Comparison of ENCODE assay signal across 8 cellular contexts in the genomic region with DNA sequence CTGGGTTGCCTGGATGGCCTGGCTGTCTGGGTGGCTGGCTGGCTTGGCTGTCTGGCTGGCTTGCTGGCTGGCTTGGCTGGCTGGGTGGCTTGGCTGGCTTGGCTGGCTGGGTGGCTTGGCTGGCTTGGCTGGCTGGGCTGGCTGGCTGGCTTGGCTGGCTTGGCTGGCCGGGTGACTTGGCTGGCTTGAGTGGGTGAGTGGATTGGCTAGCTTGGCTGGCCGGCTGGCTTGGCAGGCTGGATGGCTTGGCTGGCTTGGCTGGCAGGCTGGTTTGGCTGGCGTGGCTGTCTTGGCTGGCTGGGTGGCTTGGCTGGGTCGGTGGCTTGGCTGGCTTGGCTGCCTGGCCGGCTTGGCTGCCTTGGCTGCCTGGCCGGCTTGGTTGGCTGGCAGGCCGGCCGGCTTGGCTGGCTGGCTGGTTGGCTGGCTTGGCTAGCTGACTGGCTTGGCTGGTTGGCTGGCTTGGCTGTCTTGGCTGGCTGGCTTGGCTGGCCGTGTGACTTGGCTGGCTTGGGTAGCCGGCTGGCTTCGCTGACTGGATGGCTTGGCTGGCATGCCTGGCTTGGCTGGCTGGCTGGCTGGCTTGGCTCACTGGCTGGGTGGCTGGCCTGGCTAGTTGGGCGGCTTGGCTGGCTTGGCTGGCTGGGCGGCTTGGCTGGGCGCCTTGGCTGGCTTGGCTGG.
A peak's percentile ranks its signal among the peaks of the same experiment; 100 is the strongest.
DNase-seq lines count a peak whose midpoint lies in the region; ATAC-seq, FAIRE-seq and TF ChIP-seq lines count a peak whose summit lies in the region.
"Not testable (repeated sequence)": the region's sequence is repeated elsewhere in the genome, so short reads cannot be mapped to it uniquely, and the experiment has no call there.

No MANE protein-coding gene starts in this region.

- H4K8ac ChIP-seq in H1 (ENCODE audit: extremely low read depth, insufficient read depth, low read length): peak overlapping the region; percentile 89

- H3K4me3 ChIP-seq in MM.1S (ENCODE audit: low read length); H1 (ENCODE audit: extremely low read depth in 1 of 4, insufficient read depth in 2 of 4, low read depth in 3 of 4, low read length in 4 of 4); left lung; psoas muscle: not testable (repeated sequence)

- H4K91ac ChIP-seq in H1 (replicated peaks; ENCODE audit: insufficient read length, low read length): not testable (repeated sequence)

- not testable (repeated sequence) for H3K4ac ChIP-seq in H1 (replicated peaks; ENCODE audit: insufficient read length, low read depth, low read length)

- H2AFZ ChIP-seq in MM.1S (ENCODE audit: low read length); H1 (ENCODE audit: low read length): not testable (repeated sequence)

- H3K18ac ChIP-seq in H1 (ENCODE audit: extremely low read depth, low read length): not testable (repeated sequence)

- not testable (repeated sequence) for H3K9me3 Mint-ChIP-seq in activated naive CD4-positive, alpha-beta T cell treated with anti-CD3 and anti-CD28 coated beads for 36 hours; stimulated activated effector memory CD8-positive, alpha-beta T cell treated with anti-CD3 and anti-CD28 coated beads, Interleukin-12 subunit alpha, Interleukin-12 subunit beta, amount 100 ng/mL, for 72 hours

- H3K79me1 ChIP-seq in H1 (ENCODE audit: low read depth, low read length): not testable (repeated sequence)

- H3K14ac ChIP-seq in H1 (ENCODE audit: insufficient read length): not testable (repeated sequence)

- H3K23me2 ChIP-seq in H1 (ENCODE audit: low read depth, low read length): not testable (repeated sequence)

- H2AK5ac ChIP-seq in H1 (ENCODE audit: low read depth, low read length): not testable (repeated sequence)

- H3K9ac ChIP-seq in MM.1S (ENCODE audit: low read length); H1 (replicated peaks in 1 of 4; ENCODE audit: extremely low read depth in 1 of 4, low read depth in 3 of 4, low read length in 3 of 4): not testable (repeated sequence)

- not testable (repeated sequence) for H4K5ac ChIP-seq in H1 (ENCODE audit: insufficient read length, low read depth, low read length)

- 85% methylated on average over 14 of the region's 14 CpGs; no CpG with 5 or more reads in 1 of the 2 experiments for WGBS in H1 (ENCODE audit: extremely low coverage in 1 of 2, insufficient coverage in 1 of 2, insufficient read length in 1 of 2, insufficient replicate concordance in 2 of 2, low coverage in 1 of 2, low lambda C conversion rate in 2 of 2, missing lambda C conversion rate in 1 of 2), 2 experiments
- 47 to 66% (median 50%) methylated on average over 14 of the region's 14 CpGs for WGBS in psoas muscle, 3 donors

- H3K4me1 Mint-ChIP-seq in activated naive CD4-positive, alpha-beta T cell treated with anti-CD3 and anti-CD28 coated beads for 36 hours (ENCODE audit: low read depth); stimulated activated effector memory CD8-positive, alpha-beta T cell treated with anti-CD3 and anti-CD28 coated beads, Interleukin-12 subunit alpha, Interleukin-12 subunit beta, amount 100 ng/mL, for 72 hours: not testable (repeated sequence)

- not testable (repeated sequence) for H3K4me3 Mint-ChIP-seq in activated naive CD4-positive, alpha-beta T cell treated with anti-CD3 and anti-CD28 coated beads for 36 hours; stimulated activated effector memory CD8-positive, alpha-beta T cell treated with anti-CD3 and anti-CD28 coated beads, Interleukin-12 subunit alpha, Interleukin-12 subunit beta, amount 100 ng/mL, for 72 hours

- H3K4me2 ChIP-seq in MM.1S (ENCODE audit: low read depth, low read length); H1 (ENCODE audit: insufficient read depth in 1 of 2, low read depth in 2 of 2, low read length in 2 of 2): not testable (repeated sequence)

- not testable (repeated sequence) for TF ChIP-seq RAD21 in H1 (IDR thresholded peaks at IDR 0.05 in 1 of 2, conservative IDR thresholded peaks at IDR 0.05 in 1 of 2; ENCODE audit: low read depth in 2 of 2, low read length in 2 of 2)

- H3K27me3 Mint-ChIP-seq in activated naive CD4-positive, alpha-beta T cell treated with anti-CD3 and anti-CD28 coated beads for 36 hours (ENCODE audit: low read depth): not testable (repeated sequence)

- H2BK15ac ChIP-seq in H1 (ENCODE audit: low read length): not testable (repeated sequence)

- not testable (repeated sequence) for H3K4me1 ChIP-seq in MM.1S (ENCODE audit: low read length); H1 (replicated peaks in 1 of 4; ENCODE audit: control insufficient read depth in 3 of 4, insufficient read depth in 4 of 4, low read length in 3 of 4); left lung; psoas muscle

- intact Hi-C loops in activated naive CD4-positive, alpha-beta T cell treated with anti-CD3 and anti-CD28 coated beads for 36 hours (cut with micrococcal nuclease); left lung (cut with DNase I); psoas muscle (cut with DNase I): not testable (repeated sequence)

- H3K36me3 Mint-ChIP-seq in activated naive CD4-positive, alpha-beta T cell treated with anti-CD3 and anti-CD28 coated beads for 36 hours (ENCODE audit: low read depth); stimulated activated effector memory CD8-positive, alpha-beta T cell treated with anti-CD3 and anti-CD28 coated beads, Interleukin-12 subunit alpha, Interleukin-12 subunit beta, amount 100 ng/mL, for 72 hours: not testable (repeated sequence)

- H3K9me3 ChIP-seq in MM.1S (replicated peaks; ENCODE audit: insufficient read depth, low read length); left lung; psoas muscle: not testable (repeated sequence)
- H3K9me3 ChIP-seq in H1 (ENCODE audit: insufficient read depth in 2 of 2, low read depth in 1 of 2, low read length in 1 of 2): peaks cover 0 to 24% of the 10 kb centered on the region in 2 experiments; a peak in 1 of 4 replicates

- TF ChIP-seq CTCF in MM.1S (IDR thresholded peaks at IDR 0.05; ENCODE audit: low read length); H1 (IDR thresholded peaks at IDR 0.05; ENCODE audit: control extremely low read depth in 1 of 3, insufficient read depth in 1 of 3, low read depth in 1 of 3, low read length in 3 of 3); left lung (IDR thresholded peaks at IDR 0.05); psoas muscle (IDR thresholded peaks at IDR 0.05): not testable (repeated sequence)

- H3K56ac ChIP-seq in H1 (replicated peaks; ENCODE audit: insufficient read length, low read depth, low read length): not testable (repeated sequence)

- H4K20me1 ChIP-seq in MM.1S (ENCODE audit: insufficient read depth, low read length); H1 (replicated peaks in 1 of 2; ENCODE audit: control insufficient read depth in 1 of 2, insufficient read depth in 2 of 2, low read length in 2 of 2): not testable (repeated sequence)

- H3F3A ChIP-seq in MM.1S (ENCODE audit: insufficient read depth, low read length): not testable (repeated sequence)

- H2BK12ac ChIP-seq in H1 (ENCODE audit: low read depth, low read length): not testable (repeated sequence)

- not testable (repeated sequence) for H3K23ac ChIP-seq in H1 (ENCODE audit: insufficient read length)

- DNase-seq in Caki2 (ENCODE audit: low read depth) (peak; percentile 17), MM.1S (peak; percentile 6), H1 (ENCODE audit: low read depth in 1 of 2, low spot score in 2 of 2) (peak in 1 of 2 experiments; percentile 82), left lung (peak; percentile 73 to 95), psoas muscle (peak; percentile 61 to 85)
- DNase-seq in activated CD4-positive, alpha-beta T cell treated with anti-CD3 and anti-CD28 coated beads, Interleukin-2, amount 50 U/mL, for 24 hours (ENCODE audit: low read depth in 1 of 2, low spot score in 1 of 2): peak; percentile 24 to 31
- DNase-seq in activated naive CD4-positive, alpha-beta T cell treated with anti-CD3 and anti-CD28 coated beads for 36 hours: peak; percentile 39
- peak; percentile 62 to 76 for DNase-seq in stimulated activated effector memory CD8-positive, alpha-beta T cell treated with anti-CD3 and anti-CD28 coated beads, Interleukin-12 subunit alpha, Interleukin-12 subunit beta, amount 100 ng/mL, for 72 hours (ENCODE audit: low spot score in 2 of 2)

- H3K27ac Mint-ChIP-seq in activated naive CD4-positive, alpha-beta T cell treated with anti-CD3 and anti-CD28 coated beads for 36 hours; stimulated activated effector memory CD8-positive, alpha-beta T cell treated with anti-CD3 and anti-CD28 coated beads, Interleukin-12 subunit alpha, Interleukin-12 subunit beta, amount 100 ng/mL, for 72 hours: not testable (repeated sequence)

- not testable (repeated sequence) for H2BK120ac ChIP-seq in H1 (replicated peaks; ENCODE audit: low read depth, low read length)

- not testable (repeated sequence) for H3K9me2 ChIP-seq in MM.1S (replicated peaks; ENCODE audit: insufficient read depth, low read length)

- not testable (repeated sequence) for H3K36me3 ChIP-seq in MM.1S (replicated peaks; ENCODE audit: insufficient read depth, low read length); H1 (ENCODE audit: control insufficient read depth in 2 of 4, insufficient read depth in 4 of 4, low read length in 3 of 4); left lung; psoas muscle (ENCODE audit: insufficient read depth in 1 of 2, low read depth in 1 of 2)

- CTCF ChIA-PET in activated naive CD4-positive, alpha-beta T cell treated with anti-CD3 and anti-CD28 coated beads for 36 hours (lab: Charles Lee): not testable (repeated sequence)
- CTCF ChIA-PET in H1 (lab: Charles Lee; ENCODE audit: partially characterized antibody): interaction anchor here (0.7 kb wide), 1 partner anchor 458 kb away, joined by 3 read pairs; no protein-coding TSS in a partner anchor

- not testable (repeated sequence) for TF ChIP-seq POLR2A in H1 (IDR thresholded peaks at IDR 0.05; ENCODE audit: control extremely low read depth in 1 of 2, low read depth in 2 of 2, low read length in 2 of 2)

- POLR2A ChIA-PET in H1 (lab: Charles Lee; ENCODE audit: partially characterized antibody): not testable (repeated sequence)

- not testable (repeated sequence) for ATAC-seq in left lung
- peak in 1 of 4 donors; percentile 25 for ATAC-seq in psoas muscle
- peak; percentile 64 for ATAC-seq in stimulated activated effector memory CD8-positive, alpha-beta T cell treated with anti-CD3 and anti-CD28 coated beads, Interleukin-12 subunit alpha, Interleukin-12 subunit beta, amount 100 ng/mL, for 72 hours

- in situ Hi-C loops in Caki2 (cut with HindIII; ENCODE audit: low pct_unique_long_range_greater_than_20kb, low sequenced_read_pairs): not testable (repeated sequence)

- not testable (repeated sequence) for H3K27ac ChIP-seq in MM.1S (ENCODE audit: low read length); H1 (ENCODE audit: low read depth, low read length); left lung; psoas muscle

- peak overlapping the region; percentile 60; the same call in 1 of the 2 replicates for H2BK5ac ChIP-seq in H1 (ENCODE audit: low read depth, low read length)

- FAIRE-seq in H1 (lab: Jason Lieb, UNC): not testable (repeated sequence)

- H3K27me3 ChIP-seq in MM.1S (replicated peaks; ENCODE audit: insufficient read depth, low read length); H1 (replicated peaks in 1 of 4; ENCODE audit: control insufficient read depth in 3 of 4, extremely low read depth in 1 of 4, insufficient read depth in 3 of 4, low read length in 3 of 4); left lung; psoas muscle (ENCODE audit: insufficient read depth in 3 of 3, low read length in 2 of 3): not testable (repeated sequence)

- not testable (repeated sequence) for TF ChIP-seq EP300 in H1 (IDR thresholded peaks at IDR 0.05; ENCODE audit: borderline replicate concordance in 1 of 2, low read depth in 2 of 2, low read length in 2 of 2)

- H2BK20ac ChIP-seq in H1 (ENCODE audit: low read length): not testable (repeated sequence)

- H3K79me2 ChIP-seq in MM.1S (ENCODE audit: low read length); H1 (ENCODE audit: control insufficient read depth in 1 of 2, insufficient read depth in 2 of 2, low read length in 2 of 2): not testable (repeated sequence)
